ENCODE assay signal across 7 cellular contexts in genomic region chr7:42493436-42494198, GRCh38.
DNase-seq lines count a peak whose midpoint lies in the region; ATAC-seq and TF ChIP-seq lines count a peak whose summit lies in the region.

No MANE protein-coding gene starts in this region.

- H3K36me3 Mint-ChIP-seq in progenitor cell of endocrine pancreas (ENCODE audit: insufficient read depth), result no peaks in the 10 kb centered on the region

- no peaks in the 10 kb centered on the region for H3K9me3 Mint-ChIP-seq in progenitor cell of endocrine pancreas (ENCODE audit: low read depth)

- H3K4me1 Mint-ChIP-seq in progenitor cell of endocrine pancreas (ENCODE audit: low read depth), result peaks cover 6% of the 10 kb centered on the region

- H3K4me3 ChIP-seq in HFF-Myc (replicated peaks; ENCODE audit: low read depth, low read length), result peak overlapping the region; percentile 43

- ATAC-seq in left cardiac atrium, result peak; percentile 96 to 99

- H3K27me3 Mint-ChIP-seq in progenitor cell of endocrine pancreas, result peaks cover 61% of the 10 kb centered on the region

- H3K4me3 Mint-ChIP-seq in progenitor cell of endocrine pancreas (ENCODE audit: low read depth), result peak overlapping the region; percentile 56

- DNase-seq in HFF-Myc (ENCODE audit: extremely low read depth, low read depth) (peak; percentile 53), amniotic epithelial cell (ENCODE audit: low read depth) (peak; percentile 98), left cardiac atrium (peak; percentile 85), progenitor cell of endocrine pancreas (ENCODE audit: low spot score, unreplicated experiment) (peak; percentile 27), NCI-H510A treated with DMSO at 0.1 percent for 48 hours (lab: John Stamatoyannopoulos, UW) (no peak), LoVo (ENCODE audit: low spot score) (no peak)
- DNase-seq in activated CD4-positive, CD25-positive, alpha-beta regulatory T cell (lab: John Stamatoyannopoulos, UW), result no peak

- intact Hi-C loops in left cardiac atrium (cut with DNase I), result no loop called here

- no peak overlapping the region for H3K27ac Mint-ChIP-seq in progenitor cell of endocrine pancreas

- TF ChIP-seq CTCF in HFF-Myc (IDR thresholded peaks at IDR 0.05; ENCODE audit: low read depth, low read length, missing control alignments) (no peak), progenitor cell of endocrine pancreas (IDR thresholded peaks at IDR 0.05; ENCODE audit: unreplicated experiment) (no peak)

Comparison
In these comparisons a context has a peak if more than half of its experiments do, and no peak if none do; other contexts are left out.
1. DNase-seq: peak in HFF-Myc (single experiment), amniotic epithelial cell (single experiment), left cardiac atrium (single experiment) and progenitor cell of endocrine pancreas (single experiment); none in NCI-H510A treated with DMSO at 0.1 percent for 48 hours (single experiment), LoVo (single experiment) and activated CD4-positive, CD25-positive, alpha-beta regulatory T cell (0 of 4).